17 cellular contexts compared by ENCODE assay signal in genomic region chr4:156584100-156584499, GRCh38.
DNase-seq lines count a peak whose midpoint lies in the region; ATAC-seq, FAIRE-seq and TF ChIP-seq lines count a peak whose summit lies in the region.
"Had no signal": no experiment of that assay in that cellular context is flagged by ENCODE, and none has a peak within 500 bp of the region (broad histone marks: within the 10 kb centered on the region; RNA-seq: fewer than 3 reads in every experiment).

No MANE protein-coding gene starts in this region.

- H3K9ac ChIP-seq in Karpas-422 (ENCODE audit: low read length): no peak overlapping the region
- H3K9ac ChIP-seq: neural progenitor cell had no signal

- H2AFZ ChIP-seq in Karpas-422 (ENCODE audit: low read length): no peak overlapping the region
- H2AFZ ChIP-seq: neural progenitor cell had no signal

- no peaks in the 10 kb centered on the region for H3K36me3 Mint-ChIP-seq in Calu3 (ENCODE audit: insufficient read depth, unreplicated experiment)
- no peaks in the 10 kb centered on the region for H3K36me3 Mint-ChIP-seq in MCF 10A (ENCODE audit: insufficient read depth, unreplicated experiment)
- H3K36me3 Mint-ChIP-seq: activated CD4-positive, alpha-beta memory T cell treated with anti-CD3 and anti-CD28 coated beads for 36 hours; CD8-positive, alpha-beta memory T cell; neural progenitor cell had no signal

- no peaks in the 10 kb centered on the region for H4K20me1 ChIP-seq in Karpas-422 (ENCODE audit: insufficient read depth, low read depth, low read length)

- CTCF ChIA-PET in Calu3 (lab: Charles Lee): no interaction called here
- CTCF ChIA-PET in MCF 10A (lab: Yijun Ruan, JAX): interaction anchor here (0.7 to 1.2 kb wide), 4 partner anchors 87 to 572 kb away, joined by 3 to 4 read pairs (median 3); no protein-coding TSS in a partner anchor

- H3K27me3 Mint-ChIP-seq in Calu3 (ENCODE audit: unreplicated experiment) (no peaks in the 10 kb centered on the region), MCF 10A (ENCODE audit: insufficient read depth, unreplicated experiment) (no peaks in the 10 kb centered on the region)
- H3K27me3 Mint-ChIP-seq: activated CD4-positive, alpha-beta memory T cell treated with anti-CD3 and anti-CD28 coated beads for 36 hours; CD8-positive, alpha-beta memory T cell had no signal

- no TSS peak for BruUV-seq in Calu3 (replicated peaks; lab: Mats Ljungman, UMichigan)
- no TSS peak for BruUV-seq in MCF 10A (replicated peaks; lab: Mats Ljungman, UMichigan)

- H3K4me3 ChIP-seq in Karpas-422 (ENCODE audit: low read length) (no peak overlapping the region), lung (no peak overlapping the region), transverse colon (no peak overlapping the region)
- H3K4me3 ChIP-seq: neural progenitor cell, sigmoid colon, tibial nerve had no signal

- FAIRE-seq in RCC 7860 (lab: Jason Lieb, UNC): no peak

- ATAC-seq in lung (ENCODE audit: insufficient read depth, low FRiP score): peak; percentile 19

- intact Hi-C loops in Calu3 (cut with micrococcal nuclease; ENCODE audit: unreplicated experiment) (loop anchor here (1.0 to 10.0 kb wide), 5 partner anchors 61 to 383 kb away; no protein-coding TSS in a partner anchor), MCF 10A (cut with micrococcal nuclease) (no loop called here), transverse colon (cut with DNase I; ENCODE audit: low total_unique reads) (no loop called here)

- H3K4me3 Mint-ChIP-seq in Calu3 (ENCODE audit: low read depth, unreplicated experiment) (no peak overlapping the region), MCF 10A (ENCODE audit: unreplicated experiment) (peak overlapping the region; percentile 35)
- H3K4me3 Mint-ChIP-seq: activated CD4-positive, alpha-beta memory T cell treated with anti-CD3 and anti-CD28 coated beads for 36 hours; CD8-positive, alpha-beta memory T cell; neural progenitor cell had no signal

- H3K9me3 Mint-ChIP-seq in Calu3 (ENCODE audit: low read depth, unreplicated experiment) (no peaks in the 10 kb centered on the region), MCF 10A (ENCODE audit: unreplicated experiment) (no peaks in the 10 kb centered on the region)
- H3K9me3 Mint-ChIP-seq: activated CD4-positive, alpha-beta memory T cell treated with anti-CD3 and anti-CD28 coated beads for 36 hours; neural progenitor cell had no signal

- H3K36me3 ChIP-seq in Karpas-422 (ENCODE audit: insufficient read depth, low read length): no peaks in the 10 kb centered on the region
- H3K36me3 ChIP-seq in lung (ENCODE audit: control insufficient read depth in 2 of 2, insufficient read depth in 2 of 2, low read length in 2 of 2): no peaks in the 10 kb centered on the region
- no peaks in the 10 kb centered on the region for H3K36me3 ChIP-seq in transverse colon
- H3K36me3 ChIP-seq: neural progenitor cell, sigmoid colon, tibial nerve had no signal

- in situ Hi-C loops in transverse colon (cut with MboI; ENCODE audit: low pct_ligation_motif_present in 1 of 4, low pct_unique_long_range_greater_than_20kb in 1 of 4, low sequenced_read_pairs in 3 of 4): no loop called here

- H3K4me1 Mint-ChIP-seq in Calu3 (ENCODE audit: low read depth, unreplicated experiment) (peaks cover 11% of the 10 kb centered on the region), MCF 10A (ENCODE audit: insufficient read depth, unreplicated experiment) (peaks cover 20% of the 10 kb centered on the region)
- H3K4me1 Mint-ChIP-seq: CD8-positive, alpha-beta memory T cell had no signal

- TF ChIP-seq EP300 in transverse colon (IDR thresholded peaks at IDR 0.05; ENCODE audit: low read depth): no peak

- POLR2A ChIA-PET in MCF 10A (lab: Yijun Ruan, JAX): interaction anchor here (0.6 to 2.2 kb wide), 10 partner anchors 8 to 387 kb away, joined by 3 to 10 read pairs (median 4); partner anchors contain the start of gene PDGFC

- no peak for TF ChIP-seq CTCF in Calu3 (IDR thresholded peaks at IDR 0.05; ENCODE audit: unreplicated experiment)
- TF ChIP-seq CTCF in MCF 10A (IDR thresholded peaks at IDR 0.05; ENCODE audit: unreplicated experiment): no peak
- no peak for TF ChIP-seq CTCF in lung (IDR thresholded peaks at IDR 0.05; ENCODE audit: control extremely low read depth, extremely low read depth)
- TF ChIP-seq CTCF in transverse colon (IDR thresholded peaks at IDR 0.05): no peak

- WGBS in lung, 2 donors: 60 to 77% methylated on average over 5 of the region's 5 CpGs
- WGBS in transverse colon (ENCODE audit: low coverage in 1 of 2), 2 donors: 59 to 66% methylated on average over 5 of the region's 5 CpGs

- no peaks in the 10 kb centered on the region for H3K9me2 ChIP-seq in Karpas-422 (replicated peaks; ENCODE audit: insufficient read depth, low read length)

- no peak overlapping the region for H3K4me2 ChIP-seq in Karpas-422 (ENCODE audit: low read depth, low read length, poor library complexity, severe bottlenecking)
- H3K4me2 ChIP-seq: neural progenitor cell had no signal

- no peaks in the 10 kb centered on the region for H3K27me3 ChIP-seq in Karpas-422 (ENCODE audit: low read length)
- no peaks in the 10 kb centered on the region for H3K27me3 ChIP-seq in lung (ENCODE audit: control insufficient read depth, insufficient read depth)
- H3K27me3 ChIP-seq in transverse colon: no peaks in the 10 kb centered on the region
- H3K27me3 ChIP-seq: neural progenitor cell, sigmoid colon, tibial nerve had no signal

- H3K9me3 ChIP-seq in Karpas-422 (ENCODE audit: low read length): no peaks in the 10 kb centered on the region
- H3K9me3 ChIP-seq in lung (ENCODE audit: control insufficient read depth in 2 of 2, insufficient read depth in 1 of 2, low read length in 1 of 2): no peaks in the 10 kb centered on the region
- H3K9me3 ChIP-seq in transverse colon: no peaks in the 10 kb centered on the region
- H3K9me3 ChIP-seq: sigmoid colon, tibial nerve had no signal

- TF ChIP-seq POLR2A in transverse colon (IDR thresholded peaks at IDR 0.05): no peak

- no peaks in the 10 kb centered on the region for H3K4me1 ChIP-seq in Karpas-422 (ENCODE audit: low read length)
- no peaks in the 10 kb centered on the region for H3K4me1 ChIP-seq in lung (ENCODE audit: control insufficient read depth in 2 of 2, insufficient read depth in 2 of 2, low read length in 2 of 2)
- no peaks in the 10 kb centered on the region for H3K4me1 ChIP-seq in transverse colon
- H3K4me1 ChIP-seq: neural progenitor cell had no signal

- H3K27ac ChIP-seq in Karpas-422 (ENCODE audit: low read length) (no peak overlapping the region), lung (ENCODE audit: low read depth in 1 of 2, low read length in 1 of 2) (no peak overlapping the region), transverse colon (no peak overlapping the region)
- H3K27ac ChIP-seq: neural progenitor cell, sigmoid colon, tibial nerve had no signal

- peak overlapping the region; percentile 74 for H3K27ac Mint-ChIP-seq in Calu3 (ENCODE audit: unreplicated experiment)
- H3K27ac Mint-ChIP-seq in MCF 10A (ENCODE audit: low read depth, unreplicated experiment): peak overlapping the region; percentile 57
- H3K27ac Mint-ChIP-seq: activated CD4-positive, alpha-beta memory T cell treated with anti-CD3 and anti-CD28 coated beads for 36 hours; CD8-positive, alpha-beta memory T cell; neural progenitor cell had no signal

- DNase-seq in Calu3: no peak
- peak; percentile 38 for DNase-seq in Karpas-422
- peak; percentile 53 for DNase-seq in MCF 10A (ENCODE audit: unreplicated experiment)
- no peak for DNase-seq in lung (ENCODE audit: low spot score)
- no peak for DNase-seq in NK-92 treated with Interleukin-12 subunit alpha and Interleukin-12 subunit beta, amount 100 ng/mL, for 24 hours (lab: John Stamatoyannopoulos, UW)
- no peak for DNase-seq in globus pallidus (ENCODE audit: low spot score)
- DNase-seq in RCC 7860 (ENCODE audit: low spot score): no peak
- no peak for DNase-seq in transverse colon
- DNase-seq: activated CD4-positive, alpha-beta memory T cell treated with anti-CD3 and anti-CD28 coated beads for 36 hours; CD8-positive, alpha-beta memory T cell; effector memory CD4-positive, alpha-beta T cell; NCI-H1092 treated with DMSO at 0.1 percent for 48 hours; NCI-H446 treated with DMSO at 0.1 percent for 48 hours; sigmoid colon; stimulated activated CD4-positive, alpha-beta T cell treated with anti-CD3 and anti-CD28 coated beads, Interleukin-4, amount 100 ng/mL, for 4 hours had no signal

- no peaks in the 10 kb centered on the region for H3K79me2 ChIP-seq in Karpas-422 (ENCODE audit: low read length)

Comparison
In these comparisons a context has a peak if more than half of its experiments do, and no peak if none do; other contexts are left out.
1. DNase-seq: peak in Karpas-422 (single experiment) and MCF 10A (single experiment); none in Calu3 (single experiment), lung (single experiment), NK-92 treated with Interleukin-12 subunit alpha and Interleukin-12 subunit beta, amount 100 ng/mL, for 24 hours (single experiment), globus pallidus (single experiment), RCC 7860 (single experiment) and transverse colon (single experiment).